In the genomic region with DNA sequence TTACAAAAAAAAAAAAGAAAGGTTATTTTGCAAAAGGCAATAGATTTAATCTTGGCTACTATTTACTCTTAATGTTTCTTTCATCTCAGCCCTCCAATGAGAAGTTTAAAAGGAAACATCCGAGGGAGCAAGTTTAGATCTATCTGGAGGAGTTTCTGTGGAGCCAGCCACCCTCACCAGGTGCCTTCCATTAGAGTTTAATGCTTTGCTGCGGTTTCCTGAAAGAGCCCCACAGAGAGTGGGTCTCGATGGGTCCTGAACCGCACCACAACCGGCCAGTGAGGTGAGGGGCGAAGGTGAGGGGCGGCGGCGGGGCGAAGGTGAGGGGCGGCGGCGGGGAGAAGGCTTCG, we compare ENCODE assay signal across 8 cellular contexts. TPM values are rescaled to one million over a fixed set of nuclear protein-coding genes. Genes with fewer than 3 reads are reported as not detected.
A peak's percentile ranks its signal among the peaks of the same experiment; 100 is the strongest.
DNase-seq lines count a peak whose midpoint lies in the region; ATAC-seq, FAIRE-seq and TF ChIP-seq lines count a peak whose summit lies in the region.

No MANE protein-coding gene starts in this region.

- H3K4me1 ChIP-seq in hepatocyte (ENCODE audit: insufficient read depth) (peaks cover 3% of the 10 kb centered on the region), small intestine (ENCODE audit: control insufficient read depth in 2 of 2, insufficient read depth in 1 of 2, low read depth in 1 of 2, low read length in 1 of 2) (peaks cover 2 to 5% of the 10 kb centered on the region in 2 donors)

- H3K27me3 ChIP-seq in hepatocyte (no peaks in the 10 kb centered on the region), small intestine (ENCODE audit: control insufficient read depth in 2 of 2, insufficient read depth in 2 of 2, low read length in 2 of 2) (no peaks in the 10 kb centered on the region)

- H3K9me3 Mint-ChIP-seq in activated naive CD8-positive, alpha-beta T cell treated with anti-CD3 and anti-CD28 coated beads for 36 hours = peaks cover 3% of the 10 kb centered on the region

- H3K27ac Mint-ChIP-seq in activated naive CD8-positive, alpha-beta T cell treated with anti-CD3 and anti-CD28 coated beads for 36 hours = peak overlapping the region; percentile 92

- H3K4me3 ChIP-seq in hepatocyte (peak overlapping the region; percentile 28), small intestine (ENCODE audit: low read depth in 1 of 2, low read length in 2 of 2) (peak overlapping the region; percentile 62 to 92)

- H3K9me2 ChIP-seq in hepatocyte (replicated peaks; ENCODE audit: insufficient read depth) = no peaks in the 10 kb centered on the region

- peak overlapping the region; percentile 78 for H3K4me2 ChIP-seq in hepatocyte

- ATAC-seq in HG03457 (IDR thresholded peaks at IDR 0.05; ENCODE audit: unreplicated experiment) = peak; percentile 1

- peaks cover 2% of the 10 kb centered on the region for H3K36me3 Mint-ChIP-seq in activated naive CD8-positive, alpha-beta T cell treated with anti-CD3 and anti-CD28 coated beads for 36 hours

- peaks cover 18% of the 10 kb centered on the region for H3K4me1 Mint-ChIP-seq in activated naive CD8-positive, alpha-beta T cell treated with anti-CD3 and anti-CD28 coated beads for 36 hours

- H3K27me3 Mint-ChIP-seq in activated naive CD8-positive, alpha-beta T cell treated with anti-CD3 and anti-CD28 coated beads for 36 hours = peaks cover 3% of the 10 kb centered on the region

- H3K36me3 ChIP-seq in hepatocyte (replicated peaks; ENCODE audit: insufficient read depth, low read depth) (no peaks in the 10 kb centered on the region), small intestine (ENCODE audit: control insufficient read depth in 2 of 2, insufficient read depth in 2 of 2, low read length in 2 of 2) (no peaks in the 10 kb centered on the region)

- peak; percentile 48 for DNase-seq in NCI-H1105 (lab: John Stamatoyannopoulos, UW)
- DNase-seq in NCI-H1105 treated with DMSO at 0.1 percent for 48 hours (lab: John Stamatoyannopoulos, UW) = no peak
- no peak for DNase-seq in activated naive CD8-positive, alpha-beta T cell treated with anti-CD3 and anti-CD28 coated beads for 36 hours
- no peak for DNase-seq in hepatocyte (ENCODE audit: low spot score)
- DNase-seq in small intestine = peak; percentile 29
- DNase-seq in cerebellar nuclear complex (lab: John Stamatoyannopoulos, UW) = no peak
- DNase-seq in NCI-H187 treated with DMSO at 0.1 percent for 48 hours (lab: John Stamatoyannopoulos, UW) = no peak

- peak overlapping the region; percentile 94 for H3K4me3 Mint-ChIP-seq in activated naive CD8-positive, alpha-beta T cell treated with anti-CD3 and anti-CD28 coated beads for 36 hours

- WGBS in hepatocyte (ENCODE audit: low lambda C conversion rate, missing lambda C conversion rate) = 0% methylated on average over 8 of the region's 14 CpGs
- 1% methylated on average over 13 to 14 of the region's 14 CpGs for WGBS in small intestine, 3 donors

- H3K27ac ChIP-seq in hepatocyte (peak overlapping the region; percentile 76), small intestine (ENCODE audit: low read depth in 1 of 2, low read length in 1 of 2) (peak overlapping the region; percentile 86 to 96)

- no peak for TF ChIP-seq CTCF in hepatocyte (IDR thresholded peaks at IDR 0.05; ENCODE audit: poor library complexity)

- no peak for FAIRE-seq in small intestine (lab: Jason Lieb, UNC)

- no peaks in the 10 kb centered on the region for H3K9me3 ChIP-seq in hepatocyte (ENCODE audit: low read depth)
- no peaks in the 10 kb centered on the region for H3K9me3 ChIP-seq in small intestine (ENCODE audit: control insufficient read depth, low read depth)

- H3K79me2 ChIP-seq in hepatocyte = no peaks in the 10 kb centered on the region

- H2AFZ ChIP-seq in hepatocyte = peak overlapping the region; percentile 80

- no peaks in the 10 kb centered on the region for H4K20me1 ChIP-seq in hepatocyte (ENCODE audit: insufficient read depth, poor library complexity, severe bottlenecking)

RNA-seq across cellular contexts. Expression of a gene that starts 0.6 kb away (rescaled TPM):
- total RNA-seq in activated naive CD8-positive, alpha-beta T cell treated with anti-CD3 and anti-CD28 coated beads for 36 hours = under 1 TPM; 0.26 to 0.52 TPM
- total RNA-seq in hepatocyte = 2.3 and 2.8 TPM in 2 replicates
- polyA plus RNA-seq in hepatocyte = 2.4 and 3.9 TPM in 2 replicates
- 1 to 10 TPM in 1 of 3 donors, under 1 TPM in 2; 0.27 to 1.6 (median 0.45) TPM for polyA plus RNA-seq in small intestine

RNA-seq across cellular contexts. Expression of a gene that starts 0.8 kb away (rescaled TPM):
- total RNA-seq in activated naive CD8-positive, alpha-beta T cell treated with anti-CD3 and anti-CD28 coated beads for 36 hours = under 1 TPM in 1 of 2 experiments, not detected in 1; 0.50 TPM
- 0.32 and 2.6 TPM in 2 replicates for total RNA-seq in hepatocyte
- polyA plus RNA-seq in hepatocyte (0.91 and 1.8 TPM in 2 replicates), small intestine (under 1 TPM in 1 of 3 donors, not detected in 2; 0.49 TPM)

Comparison
In these comparisons a context has a peak if more than half of its experiments do, and no peak if none do; other contexts are left out.
1. DNase-seq: peak in NCI-H1105 (single experiment) and small intestine (single experiment); none in NCI-H1105 treated with DMSO at 0.1 percent for 48 hours (single experiment), activated naive CD8-positive, alpha-beta T cell treated with anti-CD3 and anti-CD28 coated beads for 36 hours (single experiment), hepatocyte (single experiment), cerebellar nuclear complex (0 of 2) and NCI-H187 treated with DMSO at 0.1 percent for 48 hours (single experiment).